15 cellular contexts compared by ENCODE assay signal in the genomic region with DNA sequence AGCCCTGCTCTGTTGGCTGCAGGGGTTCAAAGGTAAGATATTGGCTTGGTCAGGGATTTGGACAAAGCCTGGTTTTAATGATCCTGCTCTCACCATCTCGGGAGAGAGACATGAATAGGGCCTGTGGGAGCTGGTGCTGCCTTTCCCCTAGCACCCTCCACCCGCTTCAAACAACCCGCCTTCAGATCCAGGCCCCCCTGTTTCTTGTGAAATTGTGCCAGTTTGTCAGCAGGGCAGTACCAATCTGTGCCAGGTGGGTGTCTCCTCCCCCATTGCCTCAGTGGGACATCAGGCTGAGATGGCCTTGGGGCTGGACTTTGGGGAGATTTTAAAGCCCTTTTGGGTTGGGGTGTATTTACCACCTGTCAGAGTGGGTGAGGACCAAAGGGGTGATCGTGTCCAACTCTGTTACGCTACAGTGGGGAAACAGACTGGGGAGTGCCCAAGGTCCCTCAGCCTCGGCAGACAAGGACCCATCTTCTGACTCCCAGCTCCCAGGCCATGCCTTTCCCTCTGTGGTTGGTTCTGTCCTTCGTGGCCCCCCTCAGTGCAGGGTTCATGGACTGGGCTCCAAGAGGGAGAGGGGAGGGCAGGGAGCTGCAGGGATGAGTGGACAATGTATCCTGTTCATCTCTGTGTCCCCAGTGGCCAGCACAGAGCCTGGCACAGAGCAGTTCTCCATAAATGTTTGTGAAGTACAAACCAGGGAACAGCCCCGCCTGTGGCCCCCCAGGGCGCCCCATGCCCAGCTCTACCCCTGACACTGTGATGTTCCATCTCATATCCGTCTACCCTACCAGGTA. TPM values are rescaled to one million over a fixed set of nuclear protein-coding genes. Genes with fewer than 3 reads are reported as not detected.
DNase-seq lines count a peak whose midpoint lies in the region; ATAC-seq and TF ChIP-seq lines count a peak whose summit lies in the region.
"Had no signal": no experiment of that assay in that cellular context is flagged by ENCODE, and none has a peak within 500 bp of the region (broad histone marks: within the 10 kb centered on the region; RNA-seq: fewer than 3 reads in every experiment).

No MANE protein-coding gene starts in this region.

- intact Hi-C loops in heart right ventricle (cut with DNase I): loop anchor here in 1 of 10 donors (5.0 kb wide), 1 partner anchor 36 kb away; no protein-coding TSS in a partner anchor
- intact Hi-C loops in left ventricle myocardium superior (cut with micrococcal nuclease): no loop called here

- no peak overlapping the region for H3K4me3 ChIP-seq in heart right ventricle
- H3K4me3 ChIP-seq in tibial nerve: no peak overlapping the region
- H3K4me3 ChIP-seq: ovary, smooth muscle cell, upper lobe of right lung had no signal

- DNase-seq in heart right ventricle (no peak), left ventricle myocardium superior (no peak), middle frontal gyrus (ENCODE audit: extremely low spot score, low spot score) (peak; percentile 71), tibial nerve (ENCODE audit: low spot score in 2 of 2) (no peak)
- no peak for DNase-seq in effector memory CD8-positive, alpha-beta T cell
- DNase-seq: activated CD8-positive, alpha-beta memory T cell treated with anti-CD3 and anti-CD28 coated beads for 24 hours; GM23248; NCI-H1436 treated with DMSO at 0.1 percent for 48 hours; upper lobe of right lung had no signal

- peak overlapping the region; percentile 0 to 5 for H3K27ac Mint-ChIP-seq in effector memory CD8-positive, alpha-beta T cell
- H3K27ac Mint-ChIP-seq: WTC11 had no signal

- H3K27me3 ChIP-seq in heart right ventricle (no peaks in the 10 kb centered on the region), tibial nerve (no peaks in the 10 kb centered on the region)
- H3K27me3 ChIP-seq: ovary, upper lobe of right lung had no signal

- H3K27ac ChIP-seq in heart right ventricle (peak overlapping the region in 7 of 10 donors; percentile 15 to 99 (median 55)), tibial nerve (peak overlapping the region in 3 of 4 donors; percentile 84 to 99 (median 94))
- H3K27ac ChIP-seq: ovary, upper lobe of right lung had no signal

- H3K36me3 Mint-ChIP-seq in effector memory CD8-positive, alpha-beta T cell (ENCODE audit: insufficient read depth): peaks cover 8% of the 10 kb centered on the region
- H3K36me3 Mint-ChIP-seq: WTC11 had no signal

- TF ChIP-seq CTCF in heart right ventricle (IDR thresholded peaks at IDR 0.05) (no peak), tibial nerve (IDR thresholded peaks at IDR 0.05) (no peak)

- ATAC-seq in heart right ventricle: no peak
- ATAC-seq in left ventricle myocardium superior: no peak
- no peak for ATAC-seq in effector memory CD8-positive, alpha-beta T cell (replicated peaks)
- ATAC-seq in HG02678 (IDR thresholded peaks at IDR 0.05; ENCODE audit: unreplicated experiment): no peak
- ATAC-seq in GM18909 (IDR thresholded peaks at IDR 0.05; ENCODE audit: poor library complexity, unreplicated experiment): no peak
- ATAC-seq in GM18870 (IDR thresholded peaks at IDR 0.05; ENCODE audit: unreplicated experiment): no peak
- ATAC-seq: upper lobe of right lung, WTC11 had no signal

- no peak for TF ChIP-seq EP300 in tibial nerve (IDR thresholded peaks at IDR 0.05)

- 69 to 74% methylated on average over 10 of the region's 10 CpGs for WGBS in heart right ventricle, 2 donors
- 51 to 53% methylated on average over 10 of the region's 10 CpGs for WGBS in tibial nerve, 2 donors

- peaks cover 17 to 92% (median 60%) of the 10 kb centered on the region in 9 donors for H3K4me1 ChIP-seq in heart right ventricle
- peaks cover 0 to 91% (median 57%) of the 10 kb centered on the region in 4 donors for H3K4me1 ChIP-seq in tibial nerve

- H3K36me3 ChIP-seq in heart right ventricle (peaks cover 0 to 4% (median 0%) of the 10 kb centered on the region in 9 donors), tibial nerve (no peaks in the 10 kb centered on the region)
- H3K36me3 ChIP-seq: ovary, upper lobe of right lung had no signal

- H3K4me1 Mint-ChIP-seq in effector memory CD8-positive, alpha-beta T cell (ENCODE audit: low read depth in 2 of 2): peaks cover 6 to 7% of the 10 kb centered on the region in 2 donors

- H3K27me3 Mint-ChIP-seq in effector memory CD8-positive, alpha-beta T cell: peaks cover 10 to 47% of the 10 kb centered on the region in 2 donors

- H3K9me3 ChIP-seq in heart right ventricle: no peaks in the 10 kb centered on the region
- H3K9me3 ChIP-seq in tibial nerve: no peaks in the 10 kb centered on the region
- H3K9me3 ChIP-seq: ovary, upper lobe of right lung had no signal

- H3K4me3 Mint-ChIP-seq in effector memory CD8-positive, alpha-beta T cell: no peak overlapping the region
- H3K4me3 Mint-ChIP-seq: WTC11 had no signal

- H3K9me3 Mint-ChIP-seq in effector memory CD8-positive, alpha-beta T cell: no peaks in the 10 kb centered on the region
- H3K9me3 Mint-ChIP-seq: WTC11 had no signal

- no peak for TF ChIP-seq POLR2A in tibial nerve (IDR thresholded peaks at IDR 0.05)

RNA-seq across cellular contexts. Expression of a gene that starts 3.3 kb away (rescaled TPM):
- total RNA-seq in heart right ventricle: 10 to 100 TPM; 48.3 to 78.4 (median 68.0) TPM
- polyA plus RNA-seq in heart right ventricle: 10 to 100 TPM; 31.5 to 33.2 TPM
- 70.3 TPM for total RNA-seq in left ventricle myocardium superior
- 10 to 100 TPM; 41.0 to 80.7 (median 65.7) TPM for total RNA-seq in tibial nerve
